ENCODE assay signal across 8 cellular contexts in the genomic region with DNA sequence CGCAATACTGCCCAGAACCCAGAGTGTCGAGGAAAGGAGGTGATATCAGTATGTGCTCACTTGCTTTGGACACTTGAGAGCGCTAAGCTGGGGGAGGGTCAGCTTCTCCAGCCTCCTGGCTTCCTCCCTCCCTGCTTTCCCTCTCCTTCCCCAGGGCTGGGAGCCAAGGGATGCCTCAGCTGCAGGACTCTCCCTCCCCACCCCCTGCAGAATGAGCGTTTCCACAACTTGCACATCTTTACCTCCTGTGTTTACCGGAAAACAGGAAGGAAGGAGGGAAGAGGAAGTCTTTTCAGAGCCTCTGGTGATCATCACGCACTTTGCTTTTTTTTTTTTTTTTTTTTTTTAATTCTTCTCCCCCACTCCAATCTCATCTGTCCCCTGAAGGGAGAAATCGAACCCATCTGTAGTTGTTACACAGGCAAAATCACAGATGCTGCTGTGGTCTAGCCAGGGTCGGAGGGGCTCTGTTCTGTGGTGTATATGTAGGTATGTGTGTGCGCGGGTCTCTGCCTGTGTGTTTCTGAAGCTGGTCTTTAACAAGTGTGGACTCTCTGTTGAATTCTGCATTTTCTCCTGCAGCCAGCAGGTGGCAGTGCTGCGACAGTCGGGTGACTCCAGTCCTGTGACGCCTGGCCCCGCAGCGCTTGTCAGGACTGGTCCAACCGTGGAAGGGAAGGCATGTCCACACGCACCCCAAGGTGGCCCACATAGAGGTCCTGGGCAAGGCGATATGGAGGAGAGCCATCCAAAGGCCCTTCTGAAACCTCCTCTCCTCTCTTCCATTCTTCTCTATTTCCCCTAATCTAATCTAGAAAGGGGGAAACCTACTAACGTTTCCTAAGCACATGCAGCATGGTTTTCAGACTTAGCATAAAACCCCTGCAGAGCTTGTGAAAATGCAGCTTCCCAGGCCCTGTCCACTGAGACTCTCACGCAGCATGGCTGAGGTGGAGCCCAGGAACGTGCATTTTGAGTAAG.
DNase-seq lines count a peak whose midpoint lies in the region; ATAC-seq and TF ChIP-seq lines count a peak whose summit lies in the region.

No MANE protein-coding gene starts in this region.

- H3K36me3 Mint-ChIP-seq in HFFc6 (ENCODE audit: low read depth) = no peaks in the 10 kb centered on the region
- peaks cover 4% of the 10 kb centered on the region for H3K36me3 Mint-ChIP-seq in activated naive CD4-positive, alpha-beta T cell treated with anti-CD3 and anti-CD28 coated beads, Interleukin-2, amount 10 ng/mL, durations not matched to agents 7 days and 5 days
- peaks cover 11% of the 10 kb centered on the region for H3K36me3 Mint-ChIP-seq in glutamatergic neuron (ENCODE audit: unreplicated experiment)

- H3K4me3 ChIP-seq in parathyroid adenoma (ENCODE audit: low read depth, low read length) (no peak overlapping the region), upper lobe of left lung (no peak overlapping the region)

- H3K27ac ChIP-seq in parathyroid adenoma (no peak overlapping the region), upper lobe of left lung (no peak overlapping the region)

- TF ChIP-seq CTCF in HFFc6 (IDR thresholded peaks at IDR 0.05) (peak; percentile 94), glutamatergic neuron (IDR thresholded peaks at IDR 0.05; ENCODE audit: partially characterized antibody, unreplicated experiment) (peak; percentile 93), parathyroid adenoma (IDR thresholded peaks at IDR 0.05) (peak; percentile 91), upper lobe of left lung (IDR thresholded peaks at IDR 0.05) (peak; percentile 78 to 93 (median 84))

- 12 to 23% methylated on average over 14 to 21 of the region's 21 CpGs for WGBS in upper lobe of left lung, 2 donors

- TF ChIP-seq EP300 in upper lobe of left lung (IDR thresholded peaks at IDR 0.05) = no peak

- no peak for TF ChIP-seq POLR2A in upper lobe of left lung (IDR thresholded peaks at IDR 0.05)

- no peaks in the 10 kb centered on the region for H3K9me3 Mint-ChIP-seq in HFFc6
- peaks cover 8% of the 10 kb centered on the region for H3K9me3 Mint-ChIP-seq in activated naive CD4-positive, alpha-beta T cell treated with anti-CD3 and anti-CD28 coated beads, Interleukin-2, amount 10 ng/mL, durations not matched to agents 7 days and 5 days
- peaks cover 14% of the 10 kb centered on the region for H3K9me3 Mint-ChIP-seq in glutamatergic neuron (ENCODE audit: unreplicated experiment)

- ATAC-seq in SK-N-SH treated with all-trans-retinoic acid at 6 μM for 48 hours (peak; percentile 99), upper lobe of left lung (ENCODE audit: low FRiP score in 2 of 2) (peak; percentile 80 to 92)

- H3K9me3 ChIP-seq in parathyroid adenoma (ENCODE audit: control insufficient read depth, low read length) = no peaks in the 10 kb centered on the region
- H3K9me3 ChIP-seq in upper lobe of left lung = no peaks in the 10 kb centered on the region

- peak; percentile 93 for DNase-seq in GM03348 (ENCODE audit: low spot score)
- DNase-seq in HFFc6 = peak; percentile 74
- DNase-seq in NCI-H1092 treated with DMSO at 0.1 percent for 48 hours (lab: John Stamatoyannopoulos, UW) = peak; percentile 91
- peak; percentile 88 for DNase-seq in activated naive CD4-positive, alpha-beta T cell treated with anti-CD3 and anti-CD28 coated beads, Interleukin-2, amount 10 ng/mL, durations not matched to agents 7 days and 5 days
- peak; percentile 92 for DNase-seq in glutamatergic neuron
- peak; percentile 78 to 79 for DNase-seq in upper lobe of left lung

- H3K27ac Mint-ChIP-seq in HFFc6 (no peak overlapping the region), glutamatergic neuron (ENCODE audit: unreplicated experiment) (peak overlapping the region; percentile 18)
- no peak overlapping the region for H3K27ac Mint-ChIP-seq in activated naive CD4-positive, alpha-beta T cell treated with anti-CD3 and anti-CD28 coated beads, Interleukin-2, amount 10 ng/mL, durations not matched to agents 7 days and 5 days

- H3K27me3 ChIP-seq in parathyroid adenoma (ENCODE audit: control insufficient read depth, insufficient read depth, low read length) = no peaks in the 10 kb centered on the region
- H3K27me3 ChIP-seq in upper lobe of left lung = no peaks in the 10 kb centered on the region

- H2AFZ ChIP-seq in parathyroid adenoma = peak overlapping the region; percentile 36

- no peak overlapping the region for H3K9ac ChIP-seq in parathyroid adenoma

- H3K36me3 ChIP-seq in parathyroid adenoma (ENCODE audit: control insufficient read depth, insufficient read depth, low read length) (no peaks in the 10 kb centered on the region), upper lobe of left lung (no peaks in the 10 kb centered on the region)

- H3K4me1 Mint-ChIP-seq in HFFc6 (ENCODE audit: low read depth) (peaks cover 7% of the 10 kb centered on the region), glutamatergic neuron (ENCODE audit: low read depth, unreplicated experiment) (peaks cover 27% of the 10 kb centered on the region)
- peaks cover 50% of the 10 kb centered on the region for H3K4me1 Mint-ChIP-seq in activated naive CD4-positive, alpha-beta T cell treated with anti-CD3 and anti-CD28 coated beads, Interleukin-2, amount 10 ng/mL, durations not matched to agents 7 days and 5 days

- peaks cover 42% of the 10 kb centered on the region for H3K27me3 Mint-ChIP-seq in HFFc6 (ENCODE audit: insufficient read depth)
- H3K27me3 Mint-ChIP-seq in activated naive CD4-positive, alpha-beta T cell treated with anti-CD3 and anti-CD28 coated beads, Interleukin-2, amount 10 ng/mL, durations not matched to agents 7 days and 5 days = peaks cover 69% of the 10 kb centered on the region
- H3K27me3 Mint-ChIP-seq in glutamatergic neuron (ENCODE audit: unreplicated experiment) = peaks cover 17% of the 10 kb centered on the region

- H3K4me1 ChIP-seq in parathyroid adenoma = peaks cover 7% of the 10 kb centered on the region
- peaks cover 3 to 10% (median 7%) of the 10 kb centered on the region in 4 donors for H3K4me1 ChIP-seq in upper lobe of left lung

- CTCF ChIA-PET in activated naive CD4-positive, alpha-beta T cell treated with anti-CD3 and anti-CD28 coated beads, Interleukin-2, amount 10 ng/mL, durations not matched to agents 7 days and 5 days (lab: Charles Lee) = interaction anchor here (0.6 to 8.6 kb wide), 17 partner anchors 9 to 1116 kb away, joined by 3 to 115 read pairs (median 4); no protein-coding TSS in a partner anchor

- H3K4me3 Mint-ChIP-seq in HFFc6 (peak overlapping the region; percentile 12; the same call in 1 of the 2 replicates), glutamatergic neuron (ENCODE audit: unreplicated experiment) (peak overlapping the region; percentile 45)
- peak overlapping the region; percentile 4 for H3K4me3 Mint-ChIP-seq in activated naive CD4-positive, alpha-beta T cell treated with anti-CD3 and anti-CD28 coated beads, Interleukin-2, amount 10 ng/mL, durations not matched to agents 7 days and 5 days

- H3K4me2 ChIP-seq in parathyroid adenoma (ENCODE audit: low read length) = no peak overlapping the region

- no peaks in the 10 kb centered on the region for H3K79me2 ChIP-seq in parathyroid adenoma

TF ChIP-seq in SK-N-SH treated with all-trans-retinoic acid at 6 μM for 48 hours, 23 proteins besides CTCF, POLR2A, EP300 and RAD21:
- no peak for TF ChIP-seq ZNF8 (CRISPR knock-in tag; IDR thresholded peaks at IDR 0.05)
- TF ChIP-seq, protein P1, sequence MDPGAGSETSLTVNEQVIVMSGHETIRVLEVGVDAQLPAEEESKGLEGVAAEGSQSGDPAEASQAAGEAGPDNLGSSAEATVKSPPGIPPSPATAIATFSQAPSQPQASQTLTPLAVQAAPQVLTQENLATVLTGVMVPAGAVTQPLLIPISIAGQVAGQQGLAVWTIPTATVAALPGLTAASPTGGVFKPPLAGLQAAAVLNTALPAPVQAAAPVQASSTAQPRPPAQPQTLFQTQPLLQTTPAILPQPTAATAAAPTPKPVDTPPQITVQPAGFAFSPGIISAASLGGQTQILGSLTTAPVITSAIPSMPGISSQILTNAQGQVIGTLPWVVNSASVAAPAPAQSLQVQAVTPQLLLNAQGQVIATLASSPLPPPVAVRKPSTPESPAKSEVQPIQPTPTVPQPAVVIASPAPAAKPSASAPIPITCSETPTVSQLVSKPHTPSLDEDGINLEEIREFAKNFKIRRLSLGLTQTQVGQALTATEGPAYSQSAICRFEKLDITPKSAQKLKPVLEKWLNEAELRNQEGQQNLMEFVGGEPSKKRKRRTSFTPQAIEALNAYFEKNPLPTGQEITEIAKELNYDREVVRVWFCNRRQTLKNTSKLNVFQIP (CRISPR knock-in tag; IDR thresholded peaks at IDR 0.05; ENCODE audit: borderline replicate concordance, low read depth) = no peak
- no peak for TF ChIP-seq ZNF70 (CRISPR knock-in tag; IDR thresholded peaks at IDR 0.05)
- no peak for TF ChIP-seq OSR1 (CRISPR knock-in tag; IDR thresholded peaks at IDR 0.05)
- TF ChIP-seq ESRRG (CRISPR knock-in tag; IDR thresholded peaks at IDR 0.05) = 0 out of 2 replicates have a peak, but pooled peaks have one; percentile 57
- TF ChIP-seq GLIS3 (CRISPR knock-in tag; IDR thresholded peaks at IDR 0.05) = no peak
